Comparison of ENCODE assay signal across 8 cellular contexts in the genomic region with DNA sequence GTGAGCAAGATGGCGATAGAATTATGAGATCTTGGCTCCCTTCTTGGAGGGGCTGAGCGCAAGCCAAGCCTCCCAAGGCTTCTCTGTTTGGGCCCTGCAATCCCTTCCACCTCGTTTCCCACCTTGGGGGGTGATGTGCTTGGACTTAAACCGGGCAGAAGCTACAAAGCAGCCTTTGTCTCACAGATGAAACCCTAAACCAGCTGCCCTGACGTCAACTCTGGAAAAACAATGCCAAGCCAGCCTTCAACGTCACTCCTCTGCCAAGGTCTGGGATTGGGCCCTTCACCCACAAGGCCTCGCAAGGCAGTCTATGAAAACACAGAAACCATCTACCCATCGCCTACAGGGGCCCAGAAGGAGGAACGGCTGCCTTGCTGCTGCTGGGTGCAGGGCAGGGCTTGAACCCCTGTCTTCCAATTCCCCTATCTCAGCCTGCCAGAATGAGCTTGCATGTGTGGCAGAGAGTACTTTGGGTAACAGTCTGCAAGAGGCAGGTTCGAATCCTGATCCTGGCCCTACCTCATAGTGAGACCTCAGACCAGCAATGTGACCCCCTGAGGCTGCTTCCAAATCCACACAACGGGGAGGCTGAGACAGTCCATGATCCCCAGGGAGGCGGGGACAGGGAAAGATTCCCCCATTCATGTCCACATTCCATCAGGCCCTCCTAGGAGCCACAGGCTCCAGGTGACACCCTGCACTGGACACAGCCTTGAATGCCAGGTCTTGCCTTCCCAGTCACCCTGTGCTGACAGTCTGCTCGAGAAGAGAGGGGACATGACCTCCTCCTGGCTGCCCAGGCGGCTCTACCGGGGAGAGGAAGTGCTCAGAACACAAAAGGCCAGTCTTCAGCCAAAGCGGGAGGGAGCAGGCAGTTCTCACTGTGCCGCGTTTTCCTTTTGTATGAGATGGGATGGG. TPM values are rescaled to one million over a fixed set of nuclear protein-coding genes. Genes with fewer than 3 reads are reported as not detected.
DNase-seq lines count a peak whose midpoint lies in the region; ATAC-seq, FAIRE-seq and TF ChIP-seq lines count a peak whose summit lies in the region.

No MANE protein-coding gene starts in this region.

- H3K9ac ChIP-seq in kidney (ENCODE audit: low read length in 2 of 2) = no peak overlapping the region

- no peak overlapping the region for H3K4me3 ChIP-seq in bronchial epithelial cell (ENCODE audit: low read depth, low read length)
- no peak overlapping the region for H3K4me3 ChIP-seq in kidney (ENCODE audit: low read length in 2 of 2)

- peak overlapping the region; percentile 40 to 54 for H3K27ac ChIP-seq in kidney (ENCODE audit: low read depth in 2 of 2, low read length in 2 of 2)

- FAIRE-seq in bronchial epithelial cell (lab: Jason Lieb, UNC) (peak; percentile 96), kidney (lab: Jason Lieb, UNC) (no peak)

- H3K4me1 ChIP-seq in kidney (ENCODE audit: control insufficient read depth in 1 of 2, insufficient read depth in 1 of 2, low read depth in 1 of 2, low read length in 2 of 2) = peaks cover 38 to 51% of the 10 kb centered on the region in 2 donors

- DNase-seq in NCI-H510A treated with DMSO at 0.1 percent for 48 hours (lab: John Stamatoyannopoulos, UW) (peak; percentile 20), NCI-H510A (lab: John Stamatoyannopoulos, UW) (no peak), bronchial epithelial cell (ENCODE audit: low read depth) (peak; percentile 84), kidney (peak; percentile 74), superior temporal gyrus (ENCODE audit: extremely low spot score) (peak; percentile 97), activated gamma-delta T cell treated with Interleukin-2 at 50 U/mL for 16 hours (no peak), HCEC 1CT (no peak)

- ATAC-seq in GM21515 (IDR thresholded peaks at IDR 0.05; ENCODE audit: unreplicated experiment) = no peak

- H3K36me3 ChIP-seq in bronchial epithelial cell (ENCODE audit: control insufficient read depth, insufficient read depth, low read length) = peaks cover 2% of the 10 kb centered on the region
- no peaks in the 10 kb centered on the region for H3K36me3 ChIP-seq in kidney (ENCODE audit: control insufficient read depth in 1 of 2, insufficient read depth in 2 of 2, low read length in 2 of 2)

- TF ChIP-seq CTCF in bronchial epithelial cell (IDR thresholded peaks at IDR 0.05; ENCODE audit: insufficient read depth, low read length, severe bottlenecking) (no peak), kidney (IDR thresholded peaks at IDR 0.05; ENCODE audit: borderline replicate concordance, extremely low read depth, insufficient read depth) (no peak)

- no peaks in the 10 kb centered on the region for H3K27me3 ChIP-seq in bronchial epithelial cell (ENCODE audit: control insufficient read depth, insufficient read depth, low read length)

- intact Hi-C loops in kidney (cut with DNase I) = no loop called here

- no peaks in the 10 kb centered on the region for H3K9me3 ChIP-seq in kidney (ENCODE audit: control insufficient read depth in 1 of 2, low read length in 2 of 2)

RNA-seq across cellular contexts. Expression of gene IFFO2, which starts 15.0 kb away (rescaled TPM):
- total RNA-seq in bronchial epithelial cell = 11.8 and 26.0 TPM in 2 replicates
- total RNA-seq in kidney = 23.1 TPM
- polyA plus RNA-seq in kidney (ENCODE audit: insufficient read depth, low read depth, low replicate concordance) = 7.5 TPM

RNA-seq across cellular contexts. Expression of gene ALDH4A1, which starts 39.1 kb away (rescaled TPM):
- total RNA-seq in bronchial epithelial cell = 15.8 and 30.6 TPM in 2 replicates
- 49.3 TPM for total RNA-seq in kidney
- polyA plus RNA-seq in kidney (ENCODE audit: insufficient read depth, low read depth, low replicate concordance) = 352 TPM

Comparison
In these comparisons a context has a peak if more than half of its experiments do, and no peak if none do; other contexts are left out.
1. DNase-seq: peak in NCI-H510A treated with DMSO at 0.1 percent for 48 hours (single experiment), bronchial epithelial cell (single experiment), kidney (single experiment) and superior temporal gyrus (single experiment); none in NCI-H510A (single experiment), activated gamma-delta T cell treated with Interleukin-2 at 50 U/mL for 16 hours (single experiment) and HCEC 1CT (single experiment).